1 cellular context compared by ENCODE assay signal in genomic region chr1:160108888-160109662, GRCh38.
TF ChIP-seq lines count a peak whose summit lies in the region.

No MANE protein-coding gene starts in this region.

TF ChIP-seq in HepG2, 621 proteins besides CTCF, POLR2A, EP300 and RAD21 (continued from another document and continues in another):
- TF ChIP-seq ZNF770 (CRISPR knock-in tag; IDR thresholded peaks at IDR 0.05), result peak; percentile 48; the same call in 1 of the 2 replicates
- peak; percentile 68 for TF ChIP-seq ATF7 (IDR thresholded peaks at IDR 0.05)
- no peak for TF ChIP-seq ATF7 (CRISPR knock-in tag; IDR thresholded peaks at IDR 0.05)
- TF ChIP-seq HNF4A (CRISPR knock-in tag; IDR thresholded peaks at IDR 0.05), result peak; percentile 70
- TF ChIP-seq MED8 (CRISPR knock-in tag; IDR thresholded peaks at IDR 0.05; ENCODE audit: insufficient replicate concordance), result no peak
- 0 out of 2 replicates have a peak, but pooled peaks have one; percentile 48 for TF ChIP-seq ARNTL (CRISPR knock-in tag; IDR thresholded peaks at IDR 0.05)
- no peak for TF ChIP-seq SMARCC2 (IDR thresholded peaks at IDR 0.05)
- no peak for TF ChIP-seq NFYC (CRISPR knock-in tag; IDR thresholded peaks at IDR 0.05)
- no peak for TF ChIP-seq ZBTB1 (CRISPR knock-in tag; IDR thresholded peaks at IDR 0.05; ENCODE audit: borderline replicate concordance)
- TF ChIP-seq ZBTB44 (CRISPR knock-in tag; IDR thresholded peaks at IDR 0.05), result no peak
- TF ChIP-seq ARID3A (IDR thresholded peaks at IDR 0.05; ENCODE audit: low read depth, low read length), result peak; percentile 38; the same call in 1 of the 2 replicates
- TF ChIP-seq ZNF749 (CRISPR knock-in tag; IDR thresholded peaks at IDR 0.05; ENCODE audit: borderline replicate concordance), result no peak
- TF ChIP-seq ZNF367 (CRISPR knock-in tag; IDR thresholded peaks at IDR 0.05; ENCODE audit: borderline replicate concordance), result no peak
- 0 out of 2 replicates have a peak, but pooled peaks have one; percentile 47 for TF ChIP-seq ZSCAN30 (CRISPR knock-in tag; IDR thresholded peaks at IDR 0.05)
- no peak for TF ChIP-seq HNRNPLL (IDR thresholded peaks at IDR 0.05; ENCODE audit: low read depth, low read length, poor library complexity, severe bottlenecking)
- no peak for TF ChIP-seq REXO4 (CRISPR knock-in tag; IDR thresholded peaks at IDR 0.05; ENCODE audit: borderline replicate concordance)
- peak; percentile 86 for TF ChIP-seq TFAP4 (IDR thresholded peaks at IDR 0.05; ENCODE audit: borderline replicate concordance, low read depth)
- TF ChIP-seq ZC3H13 (CRISPR knock-in tag; IDR thresholded peaks at IDR 0.05), result no peak
- peak; percentile 44; the same call in 1 of the 2 replicates for TF ChIP-seq ETV5 (CRISPR knock-in tag; IDR thresholded peaks at IDR 0.05; ENCODE audit: borderline replicate concordance)
- no peak for TF ChIP-seq ONECUT2 (CRISPR knock-in tag; IDR thresholded peaks at IDR 0.05)
- peak; percentile 75; the same call in 1 of the 2 replicates for TF ChIP-seq ZBTB7A (CRISPR knock-in tag; IDR thresholded peaks at IDR 0.05)
- 0 out of 2 replicates have a peak, but pooled peaks have one; percentile 21 for TF ChIP-seq NFATC3 (CRISPR knock-in tag; IDR thresholded peaks at IDR 0.05)
- peak; percentile 39; the same call in 1 of the 2 replicates for TF ChIP-seq ZNF687 (CRISPR knock-in tag; IDR thresholded peaks at IDR 0.05)
- no peak for TF ChIP-seq ZNF331 (CRISPR knock-in tag; IDR thresholded peaks at IDR 0.05)
- TF ChIP-seq GABPB1 (CRISPR knock-in tag; IDR thresholded peaks at IDR 0.05), result no peak
- TF ChIP-seq ZNF292 (CRISPR knock-in tag; IDR thresholded peaks at IDR 0.05; ENCODE audit: borderline replicate concordance, low read depth), result peak; percentile 63; the same call in 1 of the 2 replicates
- TF ChIP-seq ZNF44 (CRISPR knock-in tag; IDR thresholded peaks at IDR 0.05), result no peak
- no peak for TF ChIP-seq SCMH1 (CRISPR knock-in tag; IDR thresholded peaks at IDR 0.05; ENCODE audit: borderline replicate concordance)
- no peak for TF ChIP-seq KDM3A (CRISPR knock-in tag; IDR thresholded peaks at IDR 0.05; ENCODE audit: low read depth)
- peak; percentile 17; the same call in 1 of the 2 replicates for TF ChIP-seq REPIN1 (CRISPR knock-in tag; IDR thresholded peaks at IDR 0.05; ENCODE audit: borderline replicate concordance, low read depth)
- no peak for TF ChIP-seq KIAA2018 (CRISPR knock-in tag; IDR thresholded peaks at IDR 0.05; ENCODE audit: borderline replicate concordance)
- TF ChIP-seq ZNF792 (CRISPR knock-in tag; IDR thresholded peaks at IDR 0.05), result no peak
- no peak for TF ChIP-seq ATF7-NPFF (CRISPR knock-in tag; IDR thresholded peaks at IDR 0.05; ENCODE audit: low read depth)
- no peak for TF ChIP-seq LBX2 (CRISPR knock-in tag; IDR thresholded peaks at IDR 0.05; ENCODE audit: borderline replicate concordance)
- TF ChIP-seq RBM39 (IDR thresholded peaks at IDR 0.05; ENCODE audit: low read depth, low read length, poor library complexity, severe bottlenecking), result no peak
- peak; percentile 87 for TF ChIP-seq ZMYM3 (CRISPR knock-in tag; IDR thresholded peaks at IDR 0.05)
- peak; percentile 60 for TF ChIP-seq ZFP91 (CRISPR knock-in tag; IDR thresholded peaks at IDR 0.05; ENCODE audit: borderline replicate concordance)
